ENCODE assay signal across 12 cellular contexts in the genomic region with DNA sequence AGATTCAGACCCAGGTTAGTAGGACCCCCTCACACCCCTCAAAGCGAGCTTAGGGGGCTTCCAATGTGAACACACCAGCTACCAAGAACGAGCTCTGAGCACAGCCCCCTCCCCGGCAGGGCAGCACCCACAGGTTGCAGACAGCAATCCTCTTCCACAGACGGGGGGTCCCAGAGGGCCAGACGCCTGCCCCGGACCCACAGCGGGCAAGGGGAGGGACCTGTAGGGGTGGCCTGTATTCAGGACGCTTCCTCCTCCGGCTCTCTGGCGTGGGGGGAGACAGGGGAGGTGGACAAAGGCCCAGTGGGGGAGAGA. TPM values are rescaled to one million over a fixed set of nuclear protein-coding genes. Genes with fewer than 3 reads are reported as not detected.
DNase-seq lines count a peak whose midpoint lies in the region; TF ChIP-seq lines count a peak whose summit lies in the region.
"Had no signal": no experiment of that assay in that cellular context is flagged by ENCODE, and none has a peak within 500 bp of the region (broad histone marks: within the 10 kb centered on the region; RNA-seq: fewer than 3 reads in every experiment).

No MANE protein-coding gene starts in this region.

- peaks cover 18% of the 10 kb centered on the region for H3K4me1 Mint-ChIP-seq in mesothelial cell of epicardium

- H3K9me3 Mint-ChIP-seq in mesothelial cell of epicardium: no peaks in the 10 kb centered on the region

- H3K9me3 ChIP-seq in Peyer's patch: no peaks in the 10 kb centered on the region
- H3K9me3 ChIP-seq: Caco-2, SJSA1 had no signal

- DNase-seq in AG20443 (ENCODE audit: low spot score): peak; percentile 15
- no peak for DNase-seq in mesothelial cell of epicardium (ENCODE audit: low spot score in 2 of 2, unreplicated experiment in 2 of 2)
- DNase-seq in Peyer's patch: no peak
- DNase-seq in AG08396 (ENCODE audit: low spot score): no peak
- no peak for DNase-seq in KG1 (lab: John Stamatoyannopoulos, UW)
- DNase-seq: IMR-90, NCI-H1105 had no signal

- H3K4me1 ChIP-seq in Peyer's patch: no peaks in the 10 kb centered on the region
- H3K4me1 ChIP-seq: parathyroid adenoma, SJSA1 had no signal

- no peak overlapping the region for H3K4me3 ChIP-seq in Peyer's patch
- H3K4me3 ChIP-seq: SJSA1 had no signal

- peak overlapping the region; percentile 30 for H3K4me3 Mint-ChIP-seq in mesothelial cell of epicardium

- no peaks in the 10 kb centered on the region for H3K36me3 Mint-ChIP-seq in mesothelial cell of epicardium

- no peaks in the 10 kb centered on the region for H3K36me3 ChIP-seq in Peyer's patch
- H3K36me3 ChIP-seq: SJSA1 had no signal

- peaks cover 82% of the 10 kb centered on the region for H3K27me3 Mint-ChIP-seq in mesothelial cell of epicardium (ENCODE audit: low read depth)

- peaks cover 0 to 30% of the 10 kb centered on the region in 2 donors for H3K27me3 ChIP-seq in Peyer's patch

- H3K27ac Mint-ChIP-seq in mesothelial cell of epicardium: no peak overlapping the region

- TF ChIP-seq POLR2A in Peyer's patch (IDR thresholded peaks at IDR 0.05): no peak

- no peak for TF ChIP-seq CTCF in mesothelial cell of epicardium (IDR thresholded peaks at IDR 0.05; ENCODE audit: unreplicated experiment)
- no peak for TF ChIP-seq CTCF in Peyer's patch (IDR thresholded peaks at IDR 0.05)

- H3K27ac ChIP-seq in angular gyrus (ENCODE audit: low read depth, low read length) (peak overlapping the region; percentile 95), Peyer's patch (no peak overlapping the region)
- H3K27ac ChIP-seq: parathyroid adenoma, SJSA1 had no signal

RNA-seq across cellular contexts. Expression of a gene that starts 4.8 kb away (rescaled TPM):
- total RNA-seq in mesothelial cell of epicardium: 4.2 to 6.0 TPM (median 5.2 TPM) in 3 replicates
- under 1 TPM in 1 of 4 donors, not detected in 3; 0.35 TPM for total RNA-seq in Peyer's patch
- total RNA-seq: Caco-2, dermis microvascular lymphatic vessel endothelial cell, IMR-90, SJSA1 had no signal

RNA-seq across cellular contexts. Expression of a gene that starts 29.0 kb away (rescaled TPM):
- 296 to 312 TPM (median 307 TPM) in 3 replicates for total RNA-seq in mesothelial cell of epicardium
- total RNA-seq in Peyer's patch: 100 to 1,000 TPM; 154 to 481 (median 360) TPM

RNA-seq across cellular contexts. Expression of a gene that starts 43.6 kb away (rescaled TPM):
- total RNA-seq in mesothelial cell of epicardium: 5.5 to 6.8 TPM (median 5.8 TPM) in 3 replicates
- total RNA-seq in Peyer's patch: 10 to 100 TPM; 11.0 to 18.9 (median 15.8) TPM

RNA-seq across cellular contexts. Expression of a gene that starts 53.1 kb away (rescaled TPM):
- total RNA-seq in mesothelial cell of epicardium (114 to 126 TPM (median 115 TPM) in 3 replicates), Peyer's patch (100 to 1,000 TPM in 1 of 4 donors, 10 to 100 TPM in 3; 38.0 to 133 (median 94.1) TPM)

RNA-seq across cellular contexts. Expression of a gene that starts 55.3 kb away (rescaled TPM):
- total RNA-seq in mesothelial cell of epicardium (0.53 to 0.92 TPM (median 0.75 TPM) in 3 replicates), Peyer's patch (10 to 100 TPM in 2 of 4 donors, 1 to 10 TPM in 2; 2.6 to 51.2 (median 10.0) TPM)
- total RNA-seq: Caco-2, dermis microvascular lymphatic vessel endothelial cell, IMR-90, SJSA1 had no signal
